ENCODE assay signal across 8 cellular contexts in the genomic region with DNA sequence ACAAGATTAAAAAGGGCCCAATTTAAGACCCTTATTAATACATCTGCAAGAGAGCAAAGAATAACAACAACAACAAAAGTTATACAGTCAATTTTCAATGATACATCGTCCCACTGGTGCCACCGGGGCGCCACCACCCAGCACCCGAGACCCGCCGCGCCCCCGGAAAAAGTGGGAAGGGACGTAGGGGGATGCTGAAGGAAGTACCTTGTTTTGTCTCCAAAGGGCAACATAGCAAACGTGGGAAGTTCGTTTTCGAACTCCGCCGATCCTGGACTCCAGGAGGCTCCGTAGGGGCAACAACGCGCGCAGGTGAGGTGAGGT. TPM values are rescaled to one million over a fixed set of nuclear protein-coding genes. Genes with fewer than 3 reads are reported as not detected.
DNase-seq lines count a peak whose midpoint lies in the region; ATAC-seq and TF ChIP-seq lines count a peak whose summit lies in the region.

No MANE protein-coding gene starts in this region.

- peaks cover 40% of the 10 kb centered on the region for H3K27me3 Mint-ChIP-seq in stimulated activated naive CD8-positive, alpha-beta T cell treated with anti-CD3 and anti-CD28 coated beads, Interleukin-15, Interleukin-2, amounts not matched to agents 100 ng/mL and 50 ng/mL, for 24 hours

- H3K4me1 Mint-ChIP-seq in stimulated activated naive CD8-positive, alpha-beta T cell treated with anti-CD3 and anti-CD28 coated beads, Interleukin-15, Interleukin-2, amounts not matched to agents 100 ng/mL and 50 ng/mL, for 24 hours (ENCODE audit: low read depth) = peaks cover 25% of the 10 kb centered on the region

- ATAC-seq in stimulated activated naive CD8-positive, alpha-beta T cell treated with anti-CD3 and anti-CD28 coated beads, Interleukin-15, Interleukin-2, amounts not matched to agents 100 U/mL and 50 U/mL, for 24 hours = no peak
- no peak for ATAC-seq in aorta (ENCODE audit: low FRiP score)

- TF ChIP-seq CTCF in brain microvascular endothelial cell (IDR thresholded peaks at IDR 0.05; ENCODE audit: low read depth, low read length, missing control alignments) = no peak

- no peaks in the 10 kb centered on the region for H3K9me3 Mint-ChIP-seq in stimulated activated naive CD8-positive, alpha-beta T cell treated with anti-CD3 and anti-CD28 coated beads, Interleukin-15, Interleukin-2, amounts not matched to agents 100 ng/mL and 50 ng/mL, for 24 hours

- H3K27ac ChIP-seq in brain microvascular endothelial cell (peak overlapping the region; percentile 40), mesodermal cell (ENCODE audit: low read depth, low read length, severe bottlenecking) (no peak overlapping the region), aorta (ENCODE audit: low read depth in 1 of 2, low read length in 2 of 2) (peak overlapping the region; percentile 58 to 79)

- 1 to 6% methylated on average over 9 to 11 of the region's 18 CpGs for WGBS in mesodermal cell (ENCODE audit: insufficient coverage in 2 of 2), 2 experiments
- WGBS in aorta, 2 donors = 0% methylated on average over 18 of the region's 18 CpGs

- H3K4me3 ChIP-seq in brain microvascular endothelial cell (ENCODE audit: low read depth, low read length) (peak overlapping the region; percentile 79), mesodermal cell (ENCODE audit: extremely low read depth, insufficient read depth, low read length, poor library complexity, severe bottlenecking) (peak overlapping the region; percentile 70), aorta (ENCODE audit: low read length in 2 of 2) (peak overlapping the region; percentile 63 to 67)

- in situ Hi-C loops in brain microvascular endothelial cell (cut with HindIII; ENCODE audit: low pct_ligation_motif_present, low sequenced_read_pairs) = no loop called here

- H3K4me3 Mint-ChIP-seq in stimulated activated naive CD8-positive, alpha-beta T cell treated with anti-CD3 and anti-CD28 coated beads, Interleukin-15, Interleukin-2, amounts not matched to agents 100 ng/mL and 50 ng/mL, for 24 hours = peak overlapping the region; percentile 79

- H3K9me3 ChIP-seq in mesodermal cell (ENCODE audit: control insufficient read depth, low read length) (no peaks in the 10 kb centered on the region), aorta (ENCODE audit: control insufficient read depth, low read length) (no peaks in the 10 kb centered on the region)

- no peaks in the 10 kb centered on the region for H3K36me3 Mint-ChIP-seq in stimulated activated naive CD8-positive, alpha-beta T cell treated with anti-CD3 and anti-CD28 coated beads, Interleukin-15, Interleukin-2, amounts not matched to agents 100 ng/mL and 50 ng/mL, for 24 hours (ENCODE audit: low read depth)

- H3K36me3 ChIP-seq in brain microvascular endothelial cell (replicated peaks) (no peaks in the 10 kb centered on the region), mesodermal cell (ENCODE audit: control insufficient read depth, insufficient read depth, low read length) (peaks cover 2% of the 10 kb centered on the region), aorta (ENCODE audit: control insufficient read depth in 1 of 2, insufficient read depth in 2 of 2, low read length in 1 of 2) (no peaks in the 10 kb centered on the region)

- H3K27me3 ChIP-seq in brain microvascular endothelial cell (replicated peaks) = no peaks in the 10 kb centered on the region
- H3K27me3 ChIP-seq in aorta (ENCODE audit: control insufficient read depth in 1 of 2, insufficient read depth in 2 of 2, low read length in 1 of 2) = no peaks in the 10 kb centered on the region

- intact Hi-C loops in aorta (cut with DNase I) = loop anchor here (5.0 to 10.0 kb wide), 7 partner anchors 70 to 310 kb away; no protein-coding TSS in a partner anchor

- H3K4me1 ChIP-seq in mesodermal cell (ENCODE audit: control insufficient read depth, insufficient read depth, low read length, poor library complexity, severe bottlenecking) (peaks cover 6% of the 10 kb centered on the region), aorta (ENCODE audit: control insufficient read depth in 1 of 2, insufficient read depth in 2 of 2, low read length in 2 of 2) (no peaks in the 10 kb centered on the region)

- no peak overlapping the region for H3K27ac Mint-ChIP-seq in stimulated activated naive CD8-positive, alpha-beta T cell treated with anti-CD3 and anti-CD28 coated beads, Interleukin-15, Interleukin-2, amounts not matched to agents 100 ng/mL and 50 ng/mL, for 24 hours

- no peak for DNase-seq in stimulated activated naive CD8-positive, alpha-beta T cell treated with anti-CD3 and anti-CD28 coated beads, Interleukin-15, Interleukin-2, amounts not matched to agents 100 U/mL and 50 U/mL, for 24 hours
- DNase-seq in brain microvascular endothelial cell = no peak
- no peak for DNase-seq in aorta
- no peak for DNase-seq in putamen (ENCODE audit: low spot score)
- DNase-seq in NCI-H2107 treated with DMSO at 0.1 percent for 48 hours (lab: John Stamatoyannopoulos, UW; ENCODE audit: unreplicated experiment) = no peak
- no peak for DNase-seq in NCI-H2081 (lab: John Stamatoyannopoulos, UW)

RNA-seq across cellular contexts. Expression of a gene that starts 1.7 kb away (rescaled TPM):
- 19.9 TPM for polyA plus RNA-seq in mesodermal cell (2013, experiment 1 of 2)
- polyA plus RNA-seq in mesodermal cell (2013, experiment 2 of 2) = 18.2 TPM
- 100 to 1,000 TPM; 196 to 343 TPM for total RNA-seq in aorta
- polyA plus RNA-seq in aorta = 10 to 100 TPM; 24.9 to 74.7 TPM
